ENCODE assay signal across 22 cellular contexts in the genomic region with DNA sequence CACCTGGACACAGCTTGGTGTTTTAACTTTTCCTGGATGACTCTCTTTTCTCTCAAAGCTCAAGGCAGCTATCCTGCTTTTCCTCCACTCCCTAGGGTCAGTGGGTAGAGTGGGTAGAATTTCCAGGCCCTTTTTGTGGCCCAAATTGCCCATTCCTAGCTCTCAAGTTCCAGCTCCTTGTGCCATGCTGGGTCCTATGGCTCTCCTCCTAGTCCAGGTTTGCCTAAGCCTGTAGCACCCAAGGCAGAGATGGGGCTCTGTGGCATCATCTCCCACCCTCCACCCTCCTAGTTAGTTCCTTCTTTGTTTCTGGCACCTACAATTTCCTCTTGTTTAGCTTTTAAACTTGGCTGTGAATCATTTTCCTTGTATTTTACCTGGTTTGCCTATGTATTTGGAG. TPM values are rescaled to one million over a fixed set of nuclear protein-coding genes. Genes with fewer than 3 reads are reported as not detected.
"Had no signal": no experiment of that assay in that cellular context is flagged by ENCODE, and none has a peak within 500 bp of the region (broad histone marks: within the 10 kb centered on the region; RNA-seq: fewer than 3 reads in every experiment).

No MANE protein-coding gene starts in this region.

- DNase-seq: Karpas-422, KG1, MG63, NCI-H1092, NCI-H1105 treated with DMSO at 0.1 percent for 48 hours, NCI-H1436, NCI-H187, NCI-H2029, NCI-H2081 treated with DMSO at 0.1 percent for 48 hours, NCI-H2171, NCI-H226, NCI-H446, NCI-H510A, NCI-H524 treated with DMSO at 0.1 percent for 48 hours, NCI-H774, SHP77, SK-N-SH had no signal

- FAIRE-seq: HTR-8/SVneo had no signal

- H3K27ac ChIP-seq: HL-60, RWPE1 had no signal

- H3K27me3 ChIP-seq: MG63 had no signal

- ATAC-seq: Panc1 had no signal

- H3K4me3 ChIP-seq: MG63 had no signal

- H3K9me3 ChIP-seq: MG63, SK-N-SH had no signal

- H3K4me2 ChIP-seq: SK-N-SH had no signal

- H3K9ac ChIP-seq: SK-N-SH had no signal

RNA-seq across cellular contexts. Expression of a gene that starts 36.0 kb away (rescaled TPM):
- total RNA-seq: SK-MEL-5 had no signal

RNA-seq across cellular contexts. Expression of a gene that starts 42.0 kb away (rescaled TPM):
- total RNA-seq: SK-MEL-5 had no signal
